ENCODE assay signal across 24 cellular contexts in the genomic region with DNA sequence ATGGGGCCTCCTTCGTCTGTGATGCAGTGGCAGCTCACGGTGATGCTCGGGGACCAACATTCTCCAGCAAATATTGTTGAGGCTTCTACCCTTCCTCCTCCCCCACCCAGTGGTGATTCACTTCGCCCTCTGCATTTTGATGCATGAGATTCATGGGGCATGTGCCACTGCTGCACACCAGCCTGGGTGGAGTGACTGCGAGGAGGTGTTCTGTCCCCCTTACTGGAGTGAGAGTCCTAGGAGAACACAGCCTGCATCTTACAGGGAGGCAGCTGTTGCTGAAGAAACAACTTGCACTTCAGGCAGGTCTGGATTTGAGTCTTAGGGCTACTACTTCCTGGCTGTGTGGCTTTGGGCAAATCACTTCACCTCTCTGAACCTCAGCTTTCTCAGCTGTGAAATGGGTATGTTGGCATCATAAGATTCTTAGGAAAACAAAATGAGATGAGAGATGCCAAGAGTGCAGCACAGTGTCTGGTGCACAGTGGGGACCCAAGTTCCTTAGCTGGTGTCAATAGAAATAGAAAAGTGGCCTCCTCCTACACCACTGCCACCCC. TPM values are rescaled to one million over a fixed set of nuclear protein-coding genes. Genes with fewer than 3 reads are reported as not detected.
DNase-seq lines count a peak whose midpoint lies in the region; ATAC-seq, FAIRE-seq and TF ChIP-seq lines count a peak whose summit lies in the region.
"Had no signal": no experiment of that assay in that cellular context is flagged by ENCODE, and none has a peak within 500 bp of the region (broad histone marks: within the 10 kb centered on the region; RNA-seq: fewer than 3 reads in every experiment).

No MANE protein-coding gene starts in this region.

- 93% methylated on average over 4 of the region's 5 CpGs for WGBS in HepG2 (ENCODE audit: low lambda C conversion rate)
- 83% methylated on average over 4 of the region's 5 CpGs for WGBS in right lobe of liver (ENCODE audit: insufficient coverage, low coverage, low lambda C conversion rate, missing lambda C conversion rate)
- 9% methylated on average over 5 of the region's 5 CpGs for WGBS in K562 (ENCODE audit: insufficient coverage, low coverage, missing lambda C conversion rate)
- WGBS in small intestine, 3 donors: 79 to 94% (median 90%) methylated on average over 4 to 5 of the region's 5 CpGs

- FAIRE-seq in HepG2 (lab: Jason Lieb, UNC) (no peak), K562 (lab: Jason Lieb, UNC) (no peak), small intestine (lab: Jason Lieb, UNC) (no peak)
- FAIRE-seq: GM12878, HTR-8/SVneo had no signal

- H4K20me1 ChIP-seq in HepG2 (ENCODE audit: insufficient read depth, low read length) (peaks cover under 1% of the 10 kb centered on the region; the same call in 1 of the 2 replicates), K562 (replicated peaks; ENCODE audit: control insufficient read depth, insufficient read depth, low read length) (0 out of 2 replicates have a peak, but pooled peaks cover 6% of the 10 kb centered on the region)

- no peak overlapping the region for H2AFZ ChIP-seq in HepG2 (ENCODE audit: low read length)
- no peak overlapping the region for H2AFZ ChIP-seq in K562 (ENCODE audit: low read depth, low read length)

- no peak for ATAC-seq in HepG2
- ATAC-seq in right lobe of liver: no peak
- no peak for ATAC-seq in K562
- ATAC-seq: CD8-positive, alpha-beta T cell; GM12878 had no signal

- TF ChIP-seq CTCF in HepG2 (CRISPR knock-in tag; IDR thresholded peaks at IDR 0.05): no peak
- no peak for TF ChIP-seq CTCF in right lobe of liver (IDR thresholded peaks at IDR 0.05)
- no peak for TF ChIP-seq CTCF in K562 (IDR thresholded peaks at IDR 0.05 in 2 of 3, conservative IDR thresholded peaks at IDR 0.05 in 1 of 3; ENCODE audit: insufficient read depth in 2 of 3, low read depth in 1 of 3, low read length in 3 of 3)
- TF ChIP-seq CTCF in GM20000 (IDR thresholded peaks at IDR 0.05; ENCODE audit: extremely low read depth, missing control alignments): no peak

- H3K9me3 ChIP-seq in HepG2 (ENCODE audit: low read length): no peaks in the 10 kb centered on the region
- no peaks in the 10 kb centered on the region for H3K9me3 ChIP-seq in right lobe of liver
- no peaks in the 10 kb centered on the region; the same call in 1 of the 2 replicates for H3K9me3 ChIP-seq in K562 (replicated peaks; ENCODE audit: control insufficient read depth, insufficient read depth, low read depth, low read length)
- no peaks in the 10 kb centered on the region for H3K9me3 ChIP-seq in small intestine (ENCODE audit: control insufficient read depth, low read depth)
- H3K9me3 ChIP-seq: Caco-2 had no signal

- TF ChIP-seq EP300 in HepG2 (IDR thresholded peaks at IDR 0.05; ENCODE audit: low read depth in 2 of 2, low read length in 2 of 2) (no peak), HepG2 (CRISPR knock-in tag; IDR thresholded peaks at IDR 0.05; ENCODE audit: borderline replicate concordance) (no peak), K562 (IDR thresholded peaks at IDR 0.05; ENCODE audit: low read length) (no peak)

- no peaks in the 10 kb centered on the region for H3K9me1 ChIP-seq in K562 (ENCODE audit: control insufficient read depth, insufficient read depth, low read length)

- H3K4me1 ChIP-seq in HepG2 (ENCODE audit: insufficient read depth, low read length) (0 out of 2 replicates have a peak, but pooled peaks cover 6% of the 10 kb centered on the region), right lobe of liver (peaks cover 0 to under 1% (median 0%) of the 10 kb centered on the region in 4 donors), K562 (replicated peaks in 1 of 2; ENCODE audit: control insufficient read depth in 2 of 2, insufficient read depth in 2 of 2, low read length in 2 of 2) (peaks cover 0 to 9% of the 10 kb centered on the region in 2 experiments; a peak in 2 of 5 replicates), small intestine (ENCODE audit: control insufficient read depth in 2 of 2, insufficient read depth in 1 of 2, low read depth in 1 of 2, low read length in 1 of 2) (no peaks in the 10 kb centered on the region)
- H3K4me1 ChIP-seq: Caco-2 had no signal

- H3K9ac ChIP-seq in HepG2 (ENCODE audit: insufficient read depth, low read depth, low read length) (no peak overlapping the region), K562 (ENCODE audit: insufficient read depth in 1 of 2, low read depth in 2 of 2, low read length in 2 of 2) (no peak overlapping the region)

- H3K4me2 ChIP-seq in HepG2 (ENCODE audit: low read depth, low read length) (no peak overlapping the region), K562 (ENCODE audit: insufficient read depth, low read length) (no peak overlapping the region)

- TF ChIP-seq RAD21 in HepG2 (CRISPR knock-in tag; IDR thresholded peaks at IDR 0.05) (no peak), K562 (CRISPR knock-in tag; conservative IDR thresholded peaks at IDR 0.05 in 1 of 2, IDR thresholded peaks at IDR 0.05 in 1 of 2) (no peak)

- BruUV-seq in HepG2 (replicated peaks; lab: Mats Ljungman, UMichigan): no TSS peak
- BruUV-seq in K562 (replicated peaks; lab: Mats Ljungman, UMichigan): no TSS peak

- H3K27ac ChIP-seq in HepG2 (ENCODE audit: extremely low read length, insufficient read depth, low read length) (no peak overlapping the region), right lobe of liver (no peak overlapping the region), K562 (ENCODE audit: extremely low read depth, low read depth, low read length) (no peak overlapping the region), small intestine (ENCODE audit: low read depth in 1 of 2, low read length in 1 of 2) (no peak overlapping the region)

- POLR2A ChIA-PET in HepG2 (lab: Yijun Ruan, JAX): no interaction called here
- POLR2A ChIA-PET in K562 (lab: Yijun Ruan, JAX): interaction anchor here (0.7 kb wide), 1 partner anchor 323 kb away, joined by 3 read pairs; no protein-coding TSS in a partner anchor

- no peak for DNase-seq in HepG2 (ENCODE audit: low spot score)
- no peak for DNase-seq in right lobe of liver
- DNase-seq in K562 (ENCODE audit: extremely low read depth in 1 of 4, low spot score in 3 of 4): no peak
- peak; percentile 60 for DNase-seq in mesenteric fat pad (ENCODE audit: low spot score)
- no peak for DNase-seq in GM20000 (ENCODE audit: low spot score)
- no peak for DNase-seq in small intestine
- no peak for DNase-seq in activated CD4-positive, alpha-beta T cell treated with anti-CD3 and anti-CD28 coated beads for 1 hour
- DNase-seq: C1 segment of cervical spinal cord; CD8-positive, alpha-beta T cell; GDM1; KG1; MM.1S; NCI-H1694; NCI-H2029 treated with DMSO at 0.1 percent for 48 hours; NCI-H2227 treated with DMSO at 0.1 percent for 48 hours; NCI-H526 treated with DMSO at 0.1 percent for 48 hours; RPMI8226; SHP77 treated with DMSO at 0.1 percent for 48 hours had no signal

- intact Hi-C loops in HepG2 (cut with micrococcal nuclease; ENCODE audit: unreplicated experiment): no loop called here
- intact Hi-C loops in right lobe of liver (cut with DNase I): no loop called here
- intact Hi-C loops in K562 (cut with micrococcal nuclease): no loop called here

- H3K27me3 ChIP-seq in HepG2 (ENCODE audit: control insufficient read depth in 1 of 2, insufficient read depth in 2 of 2, low read length in 2 of 2): no peaks in the 10 kb centered on the region; a peak in 3 of 5 replicates
- H3K27me3 ChIP-seq in right lobe of liver: no peaks in the 10 kb centered on the region
- H3K27me3 ChIP-seq in K562 (ENCODE audit: control insufficient read depth in 2 of 2, insufficient read depth in 2 of 2, low read length in 2 of 2): peaks cover 6 to 42% of the 10 kb centered on the region in 2 experiments; a peak in 3 of 5 replicates
- H3K27me3 ChIP-seq in small intestine (ENCODE audit: control insufficient read depth in 2 of 2, insufficient read depth in 2 of 2, low read length in 2 of 2): peaks cover 7 to 20% of the 10 kb centered on the region in 2 donors

- TF ChIP-seq POLR2A in HepG2 (IDR thresholded peaks at IDR 0.05; ENCODE audit: insufficient read depth in 1 of 2, low read depth in 2 of 2, low read length in 2 of 2) (no peak), right lobe of liver (IDR thresholded peaks at IDR 0.05) (no peak), K562 (conservative IDR thresholded peaks at IDR 0.05) (no peak)

- in situ Hi-C loops in HepG2 (cut with HindIII; ENCODE audit: extremely low pct_ligation_motif_present, low pct_unique_long_range_greater_than_20kb) (no loop called here), K562 (cut with MboI) (no loop called here)

- H3K36me3 ChIP-seq in HepG2 (replicated peaks in 1 of 2; ENCODE audit: control insufficient read depth in 1 of 2, insufficient read depth in 2 of 2, low read length in 2 of 2): no peaks in the 10 kb centered on the region
- no peaks in the 10 kb centered on the region for H3K36me3 ChIP-seq in right lobe of liver
- H3K36me3 ChIP-seq in K562 (ENCODE audit: control insufficient read depth, insufficient read depth, low read length): no peaks in the 10 kb centered on the region
- H3K36me3 ChIP-seq in small intestine (ENCODE audit: control insufficient read depth in 2 of 2, insufficient read depth in 2 of 2, low read length in 2 of 2): no peaks in the 10 kb centered on the region

- H3K4me3 ChIP-seq in HepG2 (replicated peaks in 1 of 3; ENCODE audit: insufficient read depth in 1 of 3, low read depth in 2 of 3, low read length in 3 of 3) (no peak overlapping the region), right lobe of liver (no peak overlapping the region), K562 (no peak overlapping the region), small intestine (ENCODE audit: low read depth in 1 of 2, low read length in 2 of 2) (no peak overlapping the region)
- H3K4me3 ChIP-seq: GM12878 had no signal

- no peaks in the 10 kb centered on the region for H3K79me2 ChIP-seq in HepG2 (ENCODE audit: insufficient read depth, low read length)
- no peaks in the 10 kb centered on the region for H3K79me2 ChIP-seq in K562 (ENCODE audit: control insufficient read depth, insufficient read depth, low read length)

- CTCF ChIA-PET in HepG2 (lab: Yijun Ruan, JAX; ENCODE audit: low intra/inter-chr PET ratio, low total read pairs): no interaction called here
- CTCF ChIA-PET in K562 (lab: Yijun Ruan, JAX; ENCODE audit: low intra/inter-chr PET ratio): no interaction called here

RNA-seq across cellular contexts. Expression of a gene that starts 10.2 kb away (rescaled TPM):
- total RNA-seq in HepG2 (2016; rRNA removed; fragmentation: Illumina TruSeq; extraction: Trizol): 0.09 and 0.10 TPM in 2 replicates
- 0.10 TPM in 1 of 2 replicates, not detected in the other for total RNA-seq in HepG2 (2016; cell fraction: cytosol; rRNA removed; fragmentation: Illumina TruSeq; extraction: Trizol; ENCODE audit: low read depth)
- total RNA-seq in HepG2 (2016; cell fraction: insoluble cytoplasmic fraction; rRNA removed; fragmentation: Illumina TruSeq; extraction: Trizol): 0.09 TPM in 1 of 2 replicates, not detected in the other
- not detected in 2 replicates for total RNA-seq in HepG2 (2016; cell fraction: membrane; rRNA removed; fragmentation: Illumina TruSeq; extraction: Trizol)
- 0.25 TPM in 1 of 2 replicates, not detected in the other for total RNA-seq in HepG2 (2016; cell fraction: nucleus; rRNA removed; fragmentation: Illumina TruSeq; extraction: Trizol)
- polyA plus RNA-seq in HepG2 (2011; rRNA removed): 0.11 and 0.14 TPM in 2 replicates
- polyA plus RNA-seq in HepG2 (2011; cell fraction: cytosol; rRNA removed): 0.04 and 0.09 TPM in 2 replicates
- polyA plus RNA-seq in HepG2 (2011; cell fraction: nucleus; rRNA removed): 0.96 and 1.0 TPM in 2 replicates
- polyA plus RNA-seq in HepG2 (2012): 0.27 and 0.28 TPM in 2 replicates
- not detected in 2 replicates for polyA plus RNA-seq in HepG2 (2016; cell fraction: cytosol; fragmentation: Illumina TruSeq; extraction: Trizol; ENCODE audit: low read depth)
- polyA plus RNA-seq in HepG2 (2016; cell fraction: insoluble cytoplasmic fraction; fragmentation: Illumina TruSeq; extraction: Trizol; ENCODE audit: low read depth): 0.05 and 0.14 TPM in 2 replicates
- not detected in 2 replicates for polyA plus RNA-seq in HepG2 (2016; cell fraction: membrane; fragmentation: Illumina TruSeq; extraction: Trizol; ENCODE audit: low read depth)
- polyA plus RNA-seq in HepG2 (2016; cell fraction: nucleus; fragmentation: Illumina TruSeq; extraction: Trizol; ENCODE audit: insufficient read depth, low read depth): 0.35 and 0.36 TPM in 2 replicates
- polyA minus RNA-seq in HepG2 (2011; rRNA and poly(A)+ RNA removed; ENCODE audit: low replicate concordance): 0.28 and 0.80 TPM in 2 replicates
- polyA minus RNA-seq in HepG2 (2011; cell fraction: cytosol; rRNA and poly(A)+ RNA removed): not detected in 2 replicates
- polyA minus RNA-seq in HepG2 (2011; cell fraction: nucleus; rRNA and poly(A)+ RNA removed): 0.75 and 0.90 TPM in 2 replicates
- under 1 TPM in 5 of 6 experiments, not detected in 1; 0.05 to 0.21 (median 0.09) TPM for total RNA-seq in right lobe of liver
- total RNA-seq in K562 (2011; cell fraction: chromatin; rRNA removed; ENCODE audit: low replicate concordance): 0.12 and 0.25 TPM in 2 replicates
- total RNA-seq in K562 (2011; cell fraction: nucleolus; rRNA removed): 0.17 TPM in 1 of 2 replicates, not detected in the other
- 0.07 TPM in 1 of 2 replicates, not detected in the other for total RNA-seq in K562 (2011; cell fraction: nucleoplasm; rRNA removed)
- total RNA-seq in K562 (2014; rRNA removed): 0.12 and 0.41 TPM in 2 replicates
- not detected in 2 replicates for total RNA-seq in K562 (2014; rRNA removed; fragmentation: Illumina TruSeq; extraction: Trizol)
- 0.07 TPM in 1 of 2 replicates, not detected in the other for total RNA-seq in K562 (2015; rRNA removed; fragmentation: Illumina TruSeq; extraction: Trizol)
- total RNA-seq in K562 (2021): 0.31 TPM in 2 replicates
- polyA plus RNA-seq in K562 (2011; rRNA removed): 0.04 and 0.08 TPM in 2 replicates
- 0.01 and 0.07 TPM in 2 replicates for polyA plus RNA-seq in K562 (2011; cell fraction: cytosol; rRNA removed)
- 0.18 and 0.22 TPM in 2 replicates for polyA plus RNA-seq in K562 (2011; cell fraction: nucleus; rRNA removed)
- 0.13 and 0.43 TPM in 2 replicates for polyA plus RNA-seq in K562 (2012)
- polyA plus RNA-seq in K562 (2014; fragmentation: Illumina TruSeq; extraction: Trizol): 0.04 and 0.07 TPM in 2 replicates
- not detected for polyA plus RNA-seq in K562 (2014; fragmentation: Nextera tagmentation; extraction: Ambion mirVana)
- 0.11 and 0.23 TPM in 2 replicates for polyA plus RNA-seq in K562 (2014; rRNA removed)
- polyA minus RNA-seq in K562 (2011; rRNA and poly(A)+ RNA removed): 0.07 and 0.12 TPM in 2 replicates
- polyA minus RNA-seq in K562 (2011; cell fraction: cytosol; rRNA and poly(A)+ RNA removed): 0.36 TPM in 1 of 2 replicates, not detected in the other
- polyA minus RNA-seq in K562 (2011; cell fraction: nucleus; rRNA and poly(A)+ RNA removed): 0.13 and 0.33 TPM in 2 replicates
- total RNA-seq in mesenteric fat pad: 0.26 TPM
- polyA plus RNA-seq in small intestine: under 1 TPM; 0.31 to 0.81 (median 0.45) TPM
- total RNA-seq: Caco-2, H4 had no signal

RNA-seq across cellular contexts. Expression of a gene that starts 24.7 kb away (rescaled TPM):
- total RNA-seq in HepG2 (2016; rRNA removed; fragmentation: Illumina TruSeq; extraction: Trizol) (under 0.01 TPM in 1 of 2 replicates, not detected in the other), right lobe of liver (not detected), K562 (2014; rRNA removed) (not detected in 2 replicates), K562 (2014; rRNA removed; fragmentation: Illumina TruSeq; extraction: Trizol) (not detected in 2 replicates), K562 (2015; rRNA removed; fragmentation: Illumina TruSeq; extraction: Trizol) (not detected in 2 replicates), K562 (2021) (not detected in 2 replicates), mesenteric fat pad (not detected)
- total RNA-seq in HepG2 (2016; cell fraction: cytosol; rRNA removed; fragmentation: Illumina TruSeq; extraction: Trizol; ENCODE audit: low read depth): under 0.01 TPM in 2 replicates
- total RNA-seq in HepG2 (2016; cell fraction: insoluble cytoplasmic fraction; rRNA removed; fragmentation: Illumina TruSeq; extraction: Trizol): under 0.01 TPM in 1 of 2 replicates, not detected in the other
- total RNA-seq in HepG2 (2016; cell fraction: membrane; rRNA removed; fragmentation: Illumina TruSeq; extraction: Trizol): under 0.01 TPM in 1 of 2 replicates, not detected in the other
- total RNA-seq in HepG2 (2016; cell fraction: nucleus; rRNA removed; fragmentation: Illumina TruSeq; extraction: Trizol): not detected in 2 replicates
- polyA plus RNA-seq in HepG2 (2011; rRNA removed) (not detected in 2 replicates), K562 (2011; rRNA removed) (not detected in 2 replicates), K562 (2014; fragmentation: Illumina TruSeq; extraction: Trizol) (not detected in 2 replicates), K562 (2014; fragmentation: Nextera tagmentation; extraction: Ambion mirVana) (not detected), K562 (2014; rRNA removed) (not detected in 2 replicates), small intestine (not detected)
- polyA plus RNA-seq in HepG2 (2011; cell fraction: cytosol; rRNA removed): not detected in 2 replicates
- not detected in 2 replicates for polyA plus RNA-seq in HepG2 (2011; cell fraction: nucleus; rRNA removed)
- polyA plus RNA-seq in HepG2 (2012): not detected in 2 replicates
- polyA plus RNA-seq in HepG2 (2016; cell fraction: cytosol; fragmentation: Illumina TruSeq; extraction: Trizol; ENCODE audit: low read depth): not detected in 2 replicates
- not detected in 2 replicates for polyA plus RNA-seq in HepG2 (2016; cell fraction: insoluble cytoplasmic fraction; fragmentation: Illumina TruSeq; extraction: Trizol; ENCODE audit: low read depth)
- not detected in 2 replicates for polyA plus RNA-seq in HepG2 (2016; cell fraction: membrane; fragmentation: Illumina TruSeq; extraction: Trizol; ENCODE audit: low read depth)
- not detected in 2 replicates for polyA plus RNA-seq in HepG2 (2016; cell fraction: nucleus; fragmentation: Illumina TruSeq; extraction: Trizol; ENCODE audit: insufficient read depth, low read depth)
- under 0.01 TPM in 1 of 2 replicates, not detected in the other for polyA minus RNA-seq in HepG2 (2011; rRNA and poly(A)+ RNA removed; ENCODE audit: low replicate concordance)
- polyA minus RNA-seq in HepG2 (2011; cell fraction: cytosol; rRNA and poly(A)+ RNA removed): under 0.01 TPM in 1 of 2 replicates, not detected in the other
- polyA minus RNA-seq in HepG2 (2011; cell fraction: nucleus; rRNA and poly(A)+ RNA removed): not detected in 2 replicates
- not detected in 2 replicates for total RNA-seq in K562 (2011; cell fraction: chromatin; rRNA removed; ENCODE audit: low replicate concordance)
- total RNA-seq in K562 (2011; cell fraction: nucleolus; rRNA removed): not detected in 2 replicates
- total RNA-seq in K562 (2011; cell fraction: nucleoplasm; rRNA removed): not detected in 2 replicates
- not detected in 2 replicates for polyA plus RNA-seq in K562 (2011; cell fraction: cytosol; rRNA removed)
- polyA plus RNA-seq in K562 (2011; cell fraction: nucleus; rRNA removed): not detected in 2 replicates
- polyA plus RNA-seq in K562 (2012): not detected in 2 replicates
- under 0.01 TPM in 2 replicates for polyA minus RNA-seq in K562 (2011; rRNA and poly(A)+ RNA removed)
- polyA minus RNA-seq in K562 (2011; cell fraction: cytosol; rRNA and poly(A)+ RNA removed): 667 TPM in 1 of 2 replicates, not detected in the other
- polyA minus RNA-seq in K562 (2011; cell fraction: nucleus; rRNA and poly(A)+ RNA removed): under 0.01 TPM in 1 of 2 replicates, not detected in the other
- total RNA-seq: A673; Caco-2; CD8-positive, alpha-beta T cell; GM12878; H4; NCI-H460 had no signal
- polyA plus RNA-seq: GM12878 had no signal
